8 cellular contexts compared by ENCODE assay signal in the genomic region with DNA sequence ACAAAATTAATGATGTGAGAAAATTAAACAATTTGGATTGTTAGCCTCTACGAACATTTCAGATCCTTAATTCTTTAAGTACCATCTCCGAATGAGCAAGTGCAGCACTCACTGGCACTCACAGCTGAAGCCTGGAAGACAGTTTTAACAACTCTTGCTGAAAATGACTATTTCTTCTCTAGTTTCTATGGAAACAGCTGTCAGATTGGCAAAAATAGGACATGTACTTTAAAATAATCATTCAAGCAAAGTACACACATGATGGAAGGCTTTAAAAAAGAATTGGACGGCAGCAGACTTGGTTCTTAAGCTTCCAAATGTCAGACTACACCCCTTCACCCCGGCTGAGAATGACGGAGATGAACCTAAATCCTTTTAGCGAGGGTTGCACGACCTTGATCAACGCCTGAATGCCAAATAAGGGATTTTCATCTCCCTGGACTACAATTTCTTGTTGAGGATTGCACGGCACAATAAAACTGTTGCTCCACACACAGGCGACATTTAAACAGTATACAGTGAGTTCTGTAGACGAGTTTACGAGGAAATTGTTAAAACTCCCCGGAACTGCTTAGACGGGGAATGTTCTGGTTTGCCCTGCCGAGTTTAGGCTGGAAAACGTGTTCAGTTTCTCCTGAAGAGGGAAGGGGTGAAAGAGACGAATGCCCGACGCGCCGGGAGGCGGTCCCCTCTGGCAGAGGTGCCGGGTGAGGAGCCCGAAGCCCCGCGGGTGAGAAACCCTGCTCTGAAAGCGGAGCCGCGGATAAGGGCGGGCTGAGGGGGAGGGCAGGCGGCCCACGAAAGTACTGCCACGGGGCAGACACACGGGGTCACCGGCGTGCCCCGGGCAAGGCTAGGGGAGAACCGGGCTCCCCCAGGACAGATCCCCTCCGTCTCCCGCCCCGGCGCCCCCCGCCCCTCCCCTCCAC. TPM values are rescaled to one million over a fixed set of nuclear protein-coding genes. Genes with fewer than 3 reads are reported as not detected.
DNase-seq lines count a peak whose midpoint lies in the region; ATAC-seq, FAIRE-seq and TF ChIP-seq lines count a peak whose summit lies in the region.

No MANE protein-coding gene starts in this region.

- no peaks in the 10 kb centered on the region for H3K27me3 Mint-ChIP-seq in astrocyte (ENCODE audit: low read depth, unreplicated experiment)

- H3K9me3 ChIP-seq in astrocyte (ENCODE audit: insufficient read depth, low read depth, low read length) = no peaks in the 10 kb centered on the region
- no peaks in the 10 kb centered on the region for H3K9me3 ChIP-seq in uterus

- no peaks in the 10 kb centered on the region for H3K79me2 ChIP-seq in astrocyte (ENCODE audit: insufficient read depth, low read length)

- no peaks in the 10 kb centered on the region for H4K20me1 ChIP-seq in astrocyte (ENCODE audit: insufficient read depth, low read length)

- H3K4me3 ChIP-seq in GM12864 (ENCODE audit: low read depth, low read length) = peak overlapping the region; percentile 94
- peak overlapping the region; percentile 77 for H3K4me3 ChIP-seq in astrocyte (ENCODE audit: insufficient read depth, low read depth, low read length)
- H3K4me3 ChIP-seq in rectal smooth muscle tissue (ENCODE audit: low read length) = peak overlapping the region; percentile 83
- H3K4me3 ChIP-seq in uterus = peak overlapping the region; percentile 81 to 85

- DNase-seq in GM12864 (ENCODE audit: low read depth) (peak; percentile 36), NCI-H1092 treated with DMSO at 0.1 percent for 48 hours (lab: John Stamatoyannopoulos, UW) (peak; percentile 53), T1000 (lab: John Stamatoyannopoulos, UW) (peak; percentile 57), astrocyte (ENCODE audit: low read depth) (peak; percentile 50), hepatic stellate cell (ENCODE audit: low spot score) (peak; percentile 54), uterus (peak; percentile 76 to 83)

- intact Hi-C loops in uterus (cut with DNase I; ENCODE audit: low total_unique reads) = no loop called here

- peak in 1 of 2 donors; percentile 19 for TF ChIP-seq POLR2A in uterus (IDR thresholded peaks at IDR 0.05)

- no peaks in the 10 kb centered on the region for H3K27me3 ChIP-seq in astrocyte (ENCODE audit: insufficient read depth, low read length)
- H3K27me3 ChIP-seq in rectal smooth muscle tissue (ENCODE audit: control insufficient read depth, insufficient read depth, low read length) = no peaks in the 10 kb centered on the region
- no peaks in the 10 kb centered on the region for H3K27me3 ChIP-seq in uterus

- H3K27ac ChIP-seq in astrocyte (ENCODE audit: low read depth, low read length) (peak overlapping the region; percentile 87), rectal smooth muscle tissue (ENCODE audit: low read depth, low read length) (peak overlapping the region; percentile 98), uterus (peak overlapping the region; percentile 99 to 100)

- H3K4me2 ChIP-seq in astrocyte (ENCODE audit: low read length) = peak overlapping the region; percentile 92

- peak overlapping the region; percentile 91 for H3K27ac Mint-ChIP-seq in astrocyte (ENCODE audit: unreplicated experiment)

- TF ChIP-seq CTCF in GM12864 (IDR thresholded peaks at IDR 0.05; ENCODE audit: low read depth, low read length, missing control alignments) (no peak), astrocyte (IDR thresholded peaks at IDR 0.05; ENCODE audit: insufficient read depth, low read depth, low read length) (no peak), uterus (IDR thresholded peaks at IDR 0.05) (no peak)

- peak overlapping the region; percentile 87 for H3K4me3 Mint-ChIP-seq in astrocyte (ENCODE audit: unreplicated experiment)

- H3K36me3 ChIP-seq in astrocyte (ENCODE audit: insufficient read depth, low read length) (no peaks in the 10 kb centered on the region), rectal smooth muscle tissue (ENCODE audit: control insufficient read depth, insufficient read depth, low read length) (no peaks in the 10 kb centered on the region), uterus (no peaks in the 10 kb centered on the region)

- FAIRE-seq in astrocyte (lab: Jason Lieb, UNC) = no peak

- no peaks in the 10 kb centered on the region for H3K9me3 Mint-ChIP-seq in astrocyte (ENCODE audit: unreplicated experiment)

- H3K4me1 ChIP-seq in astrocyte (ENCODE audit: insufficient read depth, low read length) (peaks cover 6% of the 10 kb centered on the region), rectal smooth muscle tissue (ENCODE audit: control insufficient read depth, insufficient read depth, low read length) (peaks cover 9% of the 10 kb centered on the region), uterus (peaks cover 0 to 3% of the 10 kb centered on the region in 2 donors)

- peak overlapping the region; percentile 77 for H2AFZ ChIP-seq in astrocyte (ENCODE audit: low read depth, low read length)

- ATAC-seq in HG02642 (IDR thresholded peaks at IDR 0.05; ENCODE audit: poor library complexity, unreplicated experiment) = peak; percentile 62

- H3K9ac ChIP-seq in astrocyte (ENCODE audit: low read length) = peak overlapping the region; percentile 88
- peak overlapping the region; percentile 82 for H3K9ac ChIP-seq in rectal smooth muscle tissue (ENCODE audit: low read length)

- no peaks in the 10 kb centered on the region for H3K36me3 Mint-ChIP-seq in astrocyte (ENCODE audit: low read depth, unreplicated experiment)

- peaks cover 7% of the 10 kb centered on the region for H3K4me1 Mint-ChIP-seq in astrocyte (ENCODE audit: low read depth, unreplicated experiment)

RNA-seq across cellular contexts. Expression of a gene that starts 0.7 kb away (rescaled TPM):
- 5.1 and 6.0 TPM in 2 replicates for total RNA-seq in astrocyte
- 10 to 100 TPM; 45.9 to 97.6 (median 65.4) TPM for total RNA-seq in uterus

RNA-seq across cellular contexts. Expression of a gene that starts 31.2 kb away (rescaled TPM):
- total RNA-seq in astrocyte (0.87 and 3.0 TPM in 2 replicates), uterus (10 to 100 TPM in 1 of 4 donors, under 1 TPM in 2, not detected in 1; 0.26 to 24.8 (median 0.73) TPM)

Comparison
In these comparisons a context has a peak if more than half of its experiments do, and no peak if none do; other contexts are left out.
1. Peak in every context shown above with its lines: DNase-seq, ATAC-seq, H3K4me3 ChIP-seq and H3K27ac ChIP-seq.